Comparison of ENCODE assay signal across 16 cellular contexts in genomic region chrX:121151293-121151692, GRCh38.
DNase-seq lines count a peak whose midpoint lies in the region; ATAC-seq, FAIRE-seq and TF ChIP-seq lines count a peak whose summit lies in the region.
"Had no signal": no experiment of that assay in that cellular context is flagged by ENCODE, and none has a peak within 500 bp of the region (broad histone marks: within the 10 kb centered on the region; RNA-seq: fewer than 3 reads in every experiment).

No MANE protein-coding gene starts in this region.

- 35% methylated on average over 4 of the region's 4 CpGs for WGBS in K562 (ENCODE audit: insufficient coverage, low coverage, missing lambda C conversion rate)

- peaks cover 7% of the 10 kb centered on the region; the same call in 1 of the 2 replicates for H3K9me3 ChIP-seq in K562 (replicated peaks; ENCODE audit: control insufficient read depth, insufficient read depth, low read depth, low read length)
- no peaks in the 10 kb centered on the region for H3K9me3 ChIP-seq in MM.1S (replicated peaks; ENCODE audit: insufficient read depth, low read length)
- H3K9me3 ChIP-seq: vagina had no signal

- POLR2A ChIA-PET in K562 (lab: Yijun Ruan, JAX): no interaction called here

- H3K9ac ChIP-seq in K562 (ENCODE audit: insufficient read depth in 1 of 2, low read depth in 2 of 2, low read length in 2 of 2): no peak overlapping the region
- no peak overlapping the region for H3K9ac ChIP-seq in MM.1S (ENCODE audit: low read length)

- H2AFZ ChIP-seq in K562 (ENCODE audit: low read depth, low read length) (no peak overlapping the region), MM.1S (ENCODE audit: low read length) (no peak overlapping the region)
- H2AFZ ChIP-seq: PC-9 had no signal

- TF ChIP-seq CTCF in K562 (IDR thresholded peaks at IDR 0.05 in 2 of 3, conservative IDR thresholded peaks at IDR 0.05 in 1 of 3; ENCODE audit: insufficient read depth in 2 of 3, low read depth in 1 of 3, low read length in 3 of 3) (no peak), MM.1S (IDR thresholded peaks at IDR 0.05; ENCODE audit: low read length) (no peak)

- peak; percentile 71 for ATAC-seq in GM19035 (IDR thresholded peaks at IDR 0.05; ENCODE audit: unreplicated experiment)
- ATAC-seq in HG02571 (IDR thresholded peaks at IDR 0.05; ENCODE audit: unreplicated experiment): peak; percentile 74
- ATAC-seq in HG03159 (IDR thresholded peaks at IDR 0.05; ENCODE audit: unreplicated experiment): peak; percentile 69
- no peak for ATAC-seq in K562
- no peak for ATAC-seq in GM19467 (IDR thresholded peaks at IDR 0.05; ENCODE audit: unreplicated experiment)
- ATAC-seq: foreskin keratinocyte had no signal

- TF ChIP-seq POLR2A in K562 (conservative IDR thresholded peaks at IDR 0.05): no peak

- H3K79me2 ChIP-seq in K562 (ENCODE audit: control insufficient read depth, insufficient read depth, low read length) (no peaks in the 10 kb centered on the region), MM.1S (ENCODE audit: low read length) (no peaks in the 10 kb centered on the region)

- H3K9me2 ChIP-seq in MM.1S (replicated peaks; ENCODE audit: insufficient read depth, low read length): no peaks in the 10 kb centered on the region

- FAIRE-seq in K562 (lab: Jason Lieb, UNC): no peak
- FAIRE-seq: bronchial epithelial cell had no signal

- H3K4me3 ChIP-seq in K562 (no peak overlapping the region), MM.1S (ENCODE audit: low read length) (no peak overlapping the region)
- H3K4me3 ChIP-seq: PC-9, vagina had no signal

- H3F3A ChIP-seq in MM.1S (ENCODE audit: insufficient read depth, low read length): no peaks in the 10 kb centered on the region; the same call in 1 of the 2 replicates

- H3K4me1 ChIP-seq in K562 (replicated peaks in 1 of 2; ENCODE audit: control insufficient read depth in 2 of 2, insufficient read depth in 2 of 2, low read length in 2 of 2) (peaks cover 0 to 5% of the 10 kb centered on the region in 2 experiments; a peak in 2 of 5 replicates), MM.1S (ENCODE audit: low read length) (peaks cover 3% of the 10 kb centered on the region)
- H3K4me1 ChIP-seq: foreskin keratinocyte, vagina had no signal

- no peak for TF ChIP-seq RAD21 in K562 (CRISPR knock-in tag; conservative IDR thresholded peaks at IDR 0.05 in 1 of 2, IDR thresholded peaks at IDR 0.05 in 1 of 2)

- no peaks in the 10 kb centered on the region for H3K9me1 ChIP-seq in K562 (ENCODE audit: control insufficient read depth, insufficient read depth, low read length)

- TF ChIP-seq EP300 in K562 (IDR thresholded peaks at IDR 0.05; ENCODE audit: low read length): no peak

- H3K4me2 ChIP-seq in K562 (ENCODE audit: insufficient read depth, low read length) (no peak overlapping the region), MM.1S (ENCODE audit: low read depth, low read length) (no peak overlapping the region)
- H3K4me2 ChIP-seq: PC-9 had no signal

- intact Hi-C loops in K562 (cut with micrococcal nuclease): no loop called here

- no peaks in the 10 kb centered on the region for H4K20me1 ChIP-seq in K562 (replicated peaks; ENCODE audit: control insufficient read depth, insufficient read depth, low read length)
- no peaks in the 10 kb centered on the region for H4K20me1 ChIP-seq in MM.1S (ENCODE audit: insufficient read depth, low read length)

- BruUV-seq in K562 (replicated peaks; lab: Mats Ljungman, UMichigan): no TSS peak

- DNase-seq in K562 (ENCODE audit: extremely low read depth in 1 of 4, low spot score in 3 of 4) (no peak), MM.1S (no peak), GM03348 (ENCODE audit: low spot score) (no peak)
- DNase-seq: foreskin keratinocyte, IMR-90, NCI-H1417 treated with DMSO at 0.1 percent for 48 hours, NCI-H345, PC-9 had no signal

- H3K27me3 ChIP-seq in K562 (ENCODE audit: control insufficient read depth in 2 of 2, insufficient read depth in 2 of 2, low read length in 2 of 2) (no peaks in the 10 kb centered on the region), MM.1S (replicated peaks; ENCODE audit: insufficient read depth, low read length) (no peaks in the 10 kb centered on the region)
- H3K27me3 ChIP-seq: foreskin keratinocyte, vagina had no signal

- in situ Hi-C loops in K562 (cut with MboI): no loop called here

- H3K27ac ChIP-seq in K562 (ENCODE audit: extremely low read depth, low read depth, low read length) (no peak overlapping the region), MM.1S (ENCODE audit: low read length) (no peak overlapping the region)
- H3K27ac ChIP-seq: C4-2B, foreskin keratinocyte, PC-9, vagina, VCaP had no signal

- H3K36me3 ChIP-seq in K562 (ENCODE audit: control insufficient read depth, insufficient read depth, low read length): no peaks in the 10 kb centered on the region
- H3K36me3 ChIP-seq in MM.1S (replicated peaks; ENCODE audit: insufficient read depth, low read length): no peaks in the 10 kb centered on the region
- H3K36me3 ChIP-seq: vagina had no signal

- CTCF ChIA-PET in K562 (lab: Yijun Ruan, JAX; ENCODE audit: low intra/inter-chr PET ratio): no interaction called here

TF ChIP-seq in K562, 482 proteins besides CTCF, POLR2A, EP300 and RAD21:
- TF ChIP-seq SPI1 (IDR thresholded peaks at IDR 0.05; ENCODE audit: borderline replicate concordance, low read depth, low read length) (peak; percentile 58; the same call in 1 of the 2 replicates), MAFF (IDR thresholded peaks at IDR 0.05; ENCODE audit: low read length) (no peak)

Comparison
In these comparisons a context has a peak if more than half of its experiments do, and no peak if none do; other contexts are left out.
1. ATAC-seq: peak in GM19035 (single experiment), HG02571 (single experiment) and HG03159 (single experiment); none in K562 (single experiment) and GM19467 (single experiment).